16 cellular contexts compared by ENCODE assay signal in genomic region chr2:69221960-69222751, GRCh38.
A peak's percentile ranks its signal among the peaks of the same experiment; 100 is the strongest.
DNase-seq lines count a peak whose midpoint lies in the region; ATAC-seq and TF ChIP-seq lines count a peak whose summit lies in the region.
"Had no signal": no experiment of that assay in that cellular context is flagged by ENCODE, and none has a peak within 500 bp of the region (broad histone marks: within the 10 kb centered on the region; RNA-seq: fewer than 3 reads in every experiment).

No MANE protein-coding gene starts in this region.

- in situ Hi-C loops in astrocyte of the spinal cord (cut with HindIII; ENCODE audit: low sequenced_read_pairs) = no loop called here

- H3K27ac Mint-ChIP-seq in type B pancreatic cell = no peak overlapping the region
- H3K27ac Mint-ChIP-seq: activated CD8-positive, alpha-beta T cell treated with anti-CD3 and anti-CD28 coated beads for 36 hours; CD8-positive, alpha-beta T cell; stimulated activated naive CD8-positive, alpha-beta T cell treated with anti-CD3 and anti-CD28 coated beads, Interleukin-15, Interleukin-2, amounts not matched to agents 100 ng/mL and 50 ng/mL, for 24 hours had no signal

- H3K4me3 ChIP-seq in astrocyte of the spinal cord (ENCODE audit: low read depth, low read length) (no peak overlapping the region), thoracic aorta (no peak overlapping the region), MM.1S (ENCODE audit: low read length) (no peak overlapping the region)
- H3K4me3 ChIP-seq: lower lobe of right lung, MG63, ovary had no signal

- H3F3A ChIP-seq in MM.1S (ENCODE audit: insufficient read depth, low read length) = no peaks in the 10 kb centered on the region

- H2AFZ ChIP-seq in MM.1S (ENCODE audit: low read length) = no peak overlapping the region

- intact Hi-C loops in left ventricle myocardium superior (cut with micrococcal nuclease) = no loop called here

- H3K4me3 Mint-ChIP-seq in type B pancreatic cell = no peak overlapping the region
- H3K4me3 Mint-ChIP-seq: activated CD8-positive, alpha-beta T cell treated with anti-CD3 and anti-CD28 coated beads for 36 hours; CD8-positive, alpha-beta T cell; stimulated activated naive CD8-positive, alpha-beta T cell treated with anti-CD3 and anti-CD28 coated beads, Interleukin-15, Interleukin-2, amounts not matched to agents 100 ng/mL and 50 ng/mL, for 24 hours had no signal

- H3K9me2 ChIP-seq in MM.1S (replicated peaks; ENCODE audit: insufficient read depth, low read length) = no peaks in the 10 kb centered on the region

- no peaks in the 10 kb centered on the region for H3K79me2 ChIP-seq in MM.1S (ENCODE audit: low read length)

- peaks cover 12% of the 10 kb centered on the region for H3K4me1 Mint-ChIP-seq in type B pancreatic cell (ENCODE audit: unreplicated experiment)

- no peak overlapping the region for H3K9ac ChIP-seq in MM.1S (ENCODE audit: low read length)

- no peaks in the 10 kb centered on the region for H3K9me3 ChIP-seq in thoracic aorta
- H3K9me3 ChIP-seq in MM.1S (replicated peaks; ENCODE audit: insufficient read depth, low read length) = no peaks in the 10 kb centered on the region
- H3K9me3 ChIP-seq: lower lobe of right lung, MG63, ovary had no signal

- no peaks in the 10 kb centered on the region for H3K27me3 Mint-ChIP-seq in type B pancreatic cell

- H3K27me3 ChIP-seq in thoracic aorta (replicated peaks; ENCODE audit: insufficient read depth) (no peaks in the 10 kb centered on the region), MM.1S (replicated peaks; ENCODE audit: insufficient read depth, low read length) (no peaks in the 10 kb centered on the region)
- H3K27me3 ChIP-seq: MG63, ovary had no signal

- TF ChIP-seq CTCF in astrocyte of the spinal cord (IDR thresholded peaks at IDR 0.05; ENCODE audit: low read depth, low read length) (no peak), thoracic aorta (IDR thresholded peaks at IDR 0.05) (no peak), MM.1S (IDR thresholded peaks at IDR 0.05; ENCODE audit: low read length) (no peak), type B pancreatic cell (conservative IDR thresholded peaks at IDR 0.05) (no peak)

- peaks cover 3% of the 10 kb centered on the region for H3K36me3 ChIP-seq in thoracic aorta
- no peaks in the 10 kb centered on the region for H3K36me3 ChIP-seq in MM.1S (replicated peaks; ENCODE audit: insufficient read depth, low read length)
- H3K36me3 ChIP-seq: lower lobe of right lung, ovary had no signal

- DNase-seq in HT1080 (ENCODE audit: low read depth) (peak; percentile 31), astrocyte of the spinal cord (ENCODE audit: low read depth, low spot score) (peak; percentile 45), left ventricle myocardium superior (no peak), thoracic aorta (ENCODE audit: low spot score) (no peak), NK-92 (lab: John Stamatoyannopoulos, UW; ENCODE audit: unreplicated experiment) (no peak), MM.1S (no peak), type B pancreatic cell (ENCODE audit: extremely low spot score, unreplicated experiment) (no peak)
- DNase-seq: activated CD8-positive, alpha-beta T cell treated with anti-CD3 and anti-CD28 coated beads for 36 hours; activated gamma-delta T cell; CD8-positive, alpha-beta T cell; cortex of kidney; lower lobe of right lung had no signal

- no peaks in the 10 kb centered on the region for H3K9me3 Mint-ChIP-seq in type B pancreatic cell
- H3K9me3 Mint-ChIP-seq: activated CD8-positive, alpha-beta T cell treated with anti-CD3 and anti-CD28 coated beads for 36 hours; CD8-positive, alpha-beta T cell; stimulated activated naive CD8-positive, alpha-beta T cell treated with anti-CD3 and anti-CD28 coated beads, Interleukin-15, Interleukin-2, amounts not matched to agents 100 ng/mL and 50 ng/mL, for 24 hours had no signal

- H3K4me2 ChIP-seq in MM.1S (ENCODE audit: low read depth, low read length) = no peak overlapping the region

- H3K27ac ChIP-seq in thoracic aorta = peak overlapping the region; percentile 35 to 36
- H3K27ac ChIP-seq in MM.1S (ENCODE audit: low read length) = no peak overlapping the region
- H3K27ac ChIP-seq: lower lobe of right lung, ovary had no signal

- H4K20me1 ChIP-seq in MM.1S (ENCODE audit: insufficient read depth, low read length) = no peaks in the 10 kb centered on the region

- ATAC-seq in left ventricle myocardium superior = peak; percentile 28
- ATAC-seq in thoracic aorta (ENCODE audit: insufficient number of reproducible peaks, low FRiP score, low read depth) = no peak
- ATAC-seq in HG03139 (IDR thresholded peaks at IDR 0.05; ENCODE audit: unreplicated experiment) = no peak
- ATAC-seq: activated CD8-positive, alpha-beta T cell treated with anti-CD3 and anti-CD28 coated beads for 36 hours; CD8-positive, alpha-beta T cell had no signal

- H3K36me3 Mint-ChIP-seq in type B pancreatic cell = peaks cover 6% of the 10 kb centered on the region
- H3K36me3 Mint-ChIP-seq: CD8-positive, alpha-beta T cell had no signal

- H3K4me1 ChIP-seq in thoracic aorta (ENCODE audit: control insufficient read depth in 1 of 2, low read depth in 2 of 2) = peaks cover 17 to 67% of the 10 kb centered on the region in 2 donors
- no peaks in the 10 kb centered on the region for H3K4me1 ChIP-seq in MM.1S (ENCODE audit: low read length)

Comparison
In these comparisons a context has a peak if more than half of its experiments do, and no peak if none do; other contexts are left out.
1. DNase-seq: peak in HT1080 (single experiment) and astrocyte of the spinal cord (single experiment); none in left ventricle myocardium superior (single experiment), thoracic aorta (single experiment), NK-92 (single experiment), MM.1S (single experiment) and type B pancreatic cell (single experiment).